10 cellular contexts compared by ENCODE assay signal in genomic region chr7:28684729-28685211, GRCh38.
DNase-seq lines count a peak whose midpoint lies in the region; ATAC-seq and FAIRE-seq lines count a peak whose summit lies in the region.
"Had no signal": no experiment of that assay in that cellular context is flagged by ENCODE, and none has a peak within 500 bp of the region (broad histone marks: within the 10 kb centered on the region; RNA-seq: fewer than 3 reads in every experiment).

No MANE protein-coding gene starts in this region.

- DNase-seq in right cardiac atrium = peak in 2 of 3 donors; percentile 44 to 48
- no peak for DNase-seq in cardiac septum (ENCODE audit: low spot score)
- DNase-seq in SKM-1 treated with dmso at 0.1 percent for 144 hours (lab: John Stamatoyannopoulos, UW; ENCODE audit: unreplicated experiment) = peak; percentile 82
- no peak for DNase-seq in urothelium cell line (ENCODE audit: low spot score)
- DNase-seq in NCI-H1417 treated with DMSO at 0.1 percent for 48 hours (lab: John Stamatoyannopoulos, UW) = no peak
- DNase-seq: activated T-cell treated with anti-CD3 and anti-CD28 coated beads, Interleukin-2, amount 50 U/mL, for 24 hours; effector memory CD8-positive, alpha-beta T cell had no signal

- H3K27ac ChIP-seq in right cardiac atrium (ENCODE audit: low read length) (peak overlapping the region; percentile 34), mesodermal cell (ENCODE audit: low read depth, low read length, severe bottlenecking) (peak overlapping the region; percentile 100)

- peak; percentile 20 for FAIRE-seq in urothelium cell line (lab: Jason Lieb, UNC)

- WGBS in right cardiac atrium = 63% methylated on average over 5 of the region's 5 CpGs
- WGBS in mesodermal cell (ENCODE audit: insufficient coverage in 2 of 2), 2 experiments = 62 to 92% methylated on average over 2 to 4 of the region's 5 CpGs

- H3K4me3 ChIP-seq in right cardiac atrium (ENCODE audit: low read length) = no peak overlapping the region
- H3K4me3 ChIP-seq in mesodermal cell (ENCODE audit: extremely low read depth, insufficient read depth, low read length, poor library complexity, severe bottlenecking) = no peak overlapping the region

- H3K27me3 ChIP-seq in right cardiac atrium (ENCODE audit: control insufficient read depth, insufficient read depth) = no peaks in the 10 kb centered on the region

- no peaks in the 10 kb centered on the region for H3K36me3 ChIP-seq in mesodermal cell (ENCODE audit: control insufficient read depth, insufficient read depth, low read length)

- intact Hi-C loops in right cardiac atrium (cut with DNase I) (no loop called here), cardiac septum (cut with DNase I) (loop anchor here (5.0 kb wide), 2 partner anchors 62 to 168 kb away; no protein-coding TSS in a partner anchor)

- ATAC-seq in right cardiac atrium (no peak), GM21423 (IDR thresholded peaks at IDR 0.05; ENCODE audit: unreplicated experiment) (no peak), HG02763 (IDR thresholded peaks at IDR 0.05; ENCODE audit: unreplicated experiment) (no peak)
- ATAC-seq: effector memory CD8-positive, alpha-beta T cell had no signal

- H3K4me1 ChIP-seq in right cardiac atrium (ENCODE audit: control insufficient read depth, insufficient read depth, low read length) (peaks cover 2% of the 10 kb centered on the region), mesodermal cell (ENCODE audit: control insufficient read depth, insufficient read depth, low read length, poor library complexity, severe bottlenecking) (peaks cover 29% of the 10 kb centered on the region)

- H3K9me3 ChIP-seq in right cardiac atrium (ENCODE audit: control insufficient read depth, low read length) (no peaks in the 10 kb centered on the region), mesodermal cell (ENCODE audit: control insufficient read depth, low read length) (no peaks in the 10 kb centered on the region)

Comparison
In these comparisons a context has a peak if more than half of its experiments do, and no peak if none do; other contexts are left out.
1. DNase-seq: peak in right cardiac atrium (2 of 3) and SKM-1 treated with dmso at 0.1 percent for 144 hours (single experiment); none in cardiac septum (single experiment), urothelium cell line (single experiment) and NCI-H1417 treated with DMSO at 0.1 percent for 48 hours (single experiment).